ENCODE assay signal across 23 cellular contexts in genomic region chr21:29371464-29371863, GRCh38.
A peak's percentile ranks its signal among the peaks of the same experiment; 100 is the strongest.
DNase-seq lines count a peak whose midpoint lies in the region; ATAC-seq and TF ChIP-seq lines count a peak whose summit lies in the region.
"Had no signal": no experiment of that assay in that cellular context is flagged by ENCODE, and none has a peak within 500 bp of the region (broad histone marks: within the 10 kb centered on the region; RNA-seq: fewer than 3 reads in every experiment).

No MANE protein-coding gene starts in this region.

- H4K91ac ChIP-seq in IMR-90 (ENCODE audit: insufficient read depth, low read depth, low read length) = peak overlapping the region; percentile 40; the same call in 1 of the 2 replicates

- no peak overlapping the region for H3K4me3 Mint-ChIP-seq in activated CD8-positive, alpha-beta T cell treated with anti-CD3 and anti-CD28 coated beads for 36 hours
- no peak overlapping the region for H3K4me3 Mint-ChIP-seq in activated CD8-positive, alpha-beta T cell treated with anti-CD3 and anti-CD28 coated beads, Interleukin-2, amount 10 ng/mL, durations not matched to agents 7 days and 5 days
- no peak overlapping the region for H3K4me3 Mint-ChIP-seq in endodermal cell
- H3K4me3 Mint-ChIP-seq: H9, nephron progenitor cell had no signal

- H3K27ac ChIP-seq in IMR-90 (ENCODE audit: insufficient read depth, low read length) (peak overlapping the region; percentile 18; the same call in 1 of the 2 replicates), endodermal cell (ENCODE audit: low read depth, low read length) (no peak overlapping the region)
- H3K27ac ChIP-seq: brain microvascular endothelial cell, C4-2B, colonic mucosa, heart left ventricle, left lung, VCaP had no signal

- no peak overlapping the region for H2AK9ac ChIP-seq in IMR-90 (replicated peaks; ENCODE audit: low read depth, low read length, poor library complexity)

- in situ Hi-C loops in IMR-90 (cut with MboI; ENCODE audit: low sequenced_read_pairs) = loop anchor here (5.0 kb wide), 2 partner anchors 209 to 284 kb away; no protein-coding TSS in a partner anchor

- H3K4me3 ChIP-seq in IMR-90 (ENCODE audit: insufficient read depth, low read depth, low read length) (no peak overlapping the region), endodermal cell (ENCODE audit: low read length) (no peak overlapping the region)
- H3K4me3 ChIP-seq: colonic mucosa, heart left ventricle, left lung had no signal

- no peak overlapping the region for H3K4me2 ChIP-seq in IMR-90 (ENCODE audit: low read depth, low read length)

- peak overlapping the region; percentile 5 to 22; a peak in 2 of 4 replicates for H4K8ac ChIP-seq in IMR-90 (ENCODE audit: low read depth in 2 of 2, low read length in 2 of 2)

- H3K9me3 Mint-ChIP-seq in activated CD8-positive, alpha-beta T cell treated with anti-CD3 and anti-CD28 coated beads for 36 hours = peaks cover 4% of the 10 kb centered on the region
- no peaks in the 10 kb centered on the region for H3K9me3 Mint-ChIP-seq in activated CD8-positive, alpha-beta T cell treated with anti-CD3 and anti-CD28 coated beads, Interleukin-2, amount 10 ng/mL, durations not matched to agents 7 days and 5 days (ENCODE audit: insufficient read depth)
- peaks cover 7% of the 10 kb centered on the region for H3K9me3 Mint-ChIP-seq in endodermal cell
- H3K9me3 Mint-ChIP-seq: H9, nephron progenitor cell had no signal

- H2BK20ac ChIP-seq in IMR-90 (ENCODE audit: low read depth, low read length) = peak overlapping the region; percentile 67

- CTCF ChIA-PET in activated CD8-positive, alpha-beta T cell treated with anti-CD3 and anti-CD28 coated beads for 36 hours (lab: Charles Lee) = interaction anchor here (0.5 to 3.0 kb wide), 30 partner anchors 9 to 296 kb away, joined by 3 to 30 read pairs (median 4); no protein-coding TSS in a partner anchor
- CTCF ChIA-PET in activated CD8-positive, alpha-beta T cell treated with anti-CD3 and anti-CD28 coated beads, Interleukin-2, amount 10 ng/mL, durations not matched to agents 7 days and 5 days (lab: Charles Lee) = interaction anchor here (0.7 to 5.0 kb wide), 18 partner anchors 8 to 369 kb away, joined by 3 to 45 read pairs (median 4); partner anchors contain the start of gene CCT8
- CTCF ChIA-PET in IMR-90 (lab: Yijun Ruan, JAX) = interaction anchor here (1.0 to 2.0 kb wide), 8 partner anchors 11 to 496 kb away, joined by 3 to 10 read pairs (median 4); no protein-coding TSS in a partner anchor

- no peak overlapping the region for H3K56ac ChIP-seq in IMR-90 (ENCODE audit: extremely low read depth, insufficient read depth, low read length)

- H2BK120ac ChIP-seq in IMR-90 (ENCODE audit: low read depth, low read length) = peak overlapping the region; percentile 52

- H4K20me1 ChIP-seq in IMR-90 (ENCODE audit: insufficient read depth, low read length) = no peaks in the 10 kb centered on the region

- H3K27me3 Mint-ChIP-seq in activated CD8-positive, alpha-beta T cell treated with anti-CD3 and anti-CD28 coated beads for 36 hours = no peaks in the 10 kb centered on the region
- no peaks in the 10 kb centered on the region for H3K27me3 Mint-ChIP-seq in activated CD8-positive, alpha-beta T cell treated with anti-CD3 and anti-CD28 coated beads, Interleukin-2, amount 10 ng/mL, durations not matched to agents 7 days and 5 days (ENCODE audit: low read depth)
- no peaks in the 10 kb centered on the region for H3K27me3 Mint-ChIP-seq in endodermal cell (ENCODE audit: insufficient read depth)
- H3K27me3 Mint-ChIP-seq: progenitor cell of endocrine pancreas had no signal

- no peaks in the 10 kb centered on the region for H3K27me3 ChIP-seq in IMR-90 (ENCODE audit: control insufficient read depth, insufficient read depth, low read length)
- H3K27me3 ChIP-seq in endodermal cell (ENCODE audit: control insufficient read depth, insufficient read depth, low read length, poor library complexity, severe bottlenecking) = no peaks in the 10 kb centered on the region
- H3K27me3 ChIP-seq: brain microvascular endothelial cell, colonic mucosa, heart left ventricle, left lung had no signal

- H3K4me1 ChIP-seq in IMR-90 (ENCODE audit: control insufficient read depth, insufficient read depth, low read length) (peaks cover 2% of the 10 kb centered on the region; the same call in 1 of the 2 replicates), endodermal cell (ENCODE audit: control insufficient read depth, insufficient read depth, low read length) (no peaks in the 10 kb centered on the region)
- H3K4me1 ChIP-seq: colonic mucosa, left lung had no signal

- 0 out of 2 replicates have a peak, but pooled peaks cover 3% of the 10 kb centered on the region for H3K9me1 ChIP-seq in IMR-90 (ENCODE audit: insufficient read depth, low read length)

- peak; percentile 82 for ATAC-seq in activated CD8-positive, alpha-beta T cell treated with anti-CD3 and anti-CD28 coated beads for 36 hours
- no peak for ATAC-seq in activated CD8-positive, alpha-beta T cell treated with anti-CD3 and anti-CD28 coated beads, Interleukin-2, amount 10 ng/mL, durations not matched to agents 7 days and 5 days
- ATAC-seq in IMR-90 (ENCODE audit: low read depth) (no peak), HG03196 (IDR thresholded peaks at IDR 0.05; ENCODE audit: unreplicated experiment) (no peak)
- ATAC-seq: heart left ventricle, left lung had no signal

- H2AFZ ChIP-seq in IMR-90 (replicated peaks; ENCODE audit: low read length, poor library complexity) = no peak overlapping the region

- peaks cover 7% of the 10 kb centered on the region for H3K36me3 ChIP-seq in IMR-90 (ENCODE audit: control insufficient read depth, insufficient read depth, low read length)
- peaks cover 26% of the 10 kb centered on the region for H3K36me3 ChIP-seq in endodermal cell (ENCODE audit: control insufficient read depth, insufficient read depth, low read length)
- H3K36me3 ChIP-seq: colonic mucosa had no signal

- H3K9ac ChIP-seq in IMR-90 (ENCODE audit: low read depth, low read length) (no peak overlapping the region), endodermal cell (ENCODE audit: extremely low read depth, low read length, poor library complexity, severe bottlenecking) (no peak overlapping the region)

- TF ChIP-seq POLR2A in IMR-90 (IDR thresholded peaks at IDR 0.05; ENCODE audit: low read depth, low read length) = no peak

- TF ChIP-seq RAD21 in IMR-90 (IDR thresholded peaks at IDR 0.05; ENCODE audit: low read length) = no peak

- H2BK15ac ChIP-seq in IMR-90 (ENCODE audit: low read depth, low read length) = peak overlapping the region; percentile 25; the same call in 1 of the 3 replicates

- H4K5ac ChIP-seq in IMR-90 (ENCODE audit: low read depth, low read length) = peak overlapping the region; percentile 88; the same call in 1 of the 2 replicates

- no peak for TF ChIP-seq CTCF in activated CD8-positive, alpha-beta T cell treated with anti-CD3 and anti-CD28 coated beads for 36 hours (IDR thresholded peaks at IDR 0.05)
- TF ChIP-seq CTCF in IMR-90 (conservative IDR thresholded peaks at IDR 0.05; ENCODE audit: low read depth, low read length) (no peak), endodermal cell (conservative IDR thresholded peaks at IDR 0.05) (no peak)

- intact Hi-C loops in activated CD8-positive, alpha-beta T cell treated with anti-CD3 and anti-CD28 coated beads for 36 hours (cut with micrococcal nuclease) = loop anchor here (5.0 kb wide), 2 partner anchors 139 to 279 kb away; no protein-coding TSS in a partner anchor
- intact Hi-C loops in IMR-90 (cut with micrococcal nuclease) = loop anchor here (5.0 kb wide), 1 partner anchor 106 kb away; no protein-coding TSS in a partner anchor

- dilution Hi-C loops in IMR-90 (cut with HindIII; ENCODE audit: low sequenced_read_pairs, unreplicated experiment) = no loop called here

- no TSS peak for BruUV-seq in IMR-90 (replicated peaks; lab: Mats Ljungman, UMichigan)

- no peak overlapping the region for H3K23ac ChIP-seq in IMR-90 (ENCODE audit: low read depth, low read length)

- peaks cover 18% of the 10 kb centered on the region for H3K4me1 Mint-ChIP-seq in activated CD8-positive, alpha-beta T cell treated with anti-CD3 and anti-CD28 coated beads for 36 hours (ENCODE audit: low read depth)
- H3K4me1 Mint-ChIP-seq in activated CD8-positive, alpha-beta T cell treated with anti-CD3 and anti-CD28 coated beads, Interleukin-2, amount 10 ng/mL, durations not matched to agents 7 days and 5 days (ENCODE audit: low read depth) = peaks cover 3% of the 10 kb centered on the region
- H3K4me1 Mint-ChIP-seq in endodermal cell = peaks cover 2% of the 10 kb centered on the region
- H3K4me1 Mint-ChIP-seq: nephron progenitor cell had no signal

- H3K18ac ChIP-seq in IMR-90 (ENCODE audit: low read depth, low read length) = no peak overlapping the region; the same call in 1 of the 2 replicates

- H3K9me3 ChIP-seq in IMR-90 (ENCODE audit: control insufficient read depth, insufficient read depth, low read length) (peaks cover 3% of the 10 kb centered on the region; the same call in 1 of the 2 replicates), endodermal cell (ENCODE audit: control insufficient read depth, low read length) (peaks cover 14% of the 10 kb centered on the region)
- H3K9me3 ChIP-seq: colonic mucosa, left lung had no signal

- peak; percentile 25 for DNase-seq in activated CD8-positive, alpha-beta T cell treated with anti-CD3 and anti-CD28 coated beads for 36 hours
- no peak for DNase-seq in activated CD8-positive, alpha-beta T cell treated with anti-CD3 and anti-CD28 coated beads, Interleukin-2, amount 10 ng/mL, durations not matched to agents 7 days and 5 days
- DNase-seq in IMR-90 (no peak), endodermal cell (peak; percentile 5), cerebellar nuclear complex (lab: John Stamatoyannopoulos, UW) (no peak), MV-4-11 (lab: John Stamatoyannopoulos, UW) (no peak)
- DNase-seq in stimulated activated CD4-positive, alpha-beta T cell treated with anti-CD3 and anti-CD28 coated beads, Interleukin-4, amount 100 ng/mL, for 24 hours = peak; percentile 44
- DNase-seq: ACHN, brain microvascular endothelial cell, colonic mucosa, H9, heart left ventricle, KBM-7, left lung, NCI-H187 treated with DMSO at 0.1 percent for 48 hours, NCI-H226, NCI-H774, nephron progenitor cell, SHP77 treated with DMSO at 0.1 percent for 48 hours had no signal

- peak overlapping the region; percentile 14; the same call in 1 of the 2 replicates for H2AK5ac ChIP-seq in IMR-90 (ENCODE audit: low read depth, low read length)

- peak overlapping the region; percentile 39 for H3K27ac Mint-ChIP-seq in activated CD8-positive, alpha-beta T cell treated with anti-CD3 and anti-CD28 coated beads for 36 hours
- no peak overlapping the region for H3K27ac Mint-ChIP-seq in activated CD8-positive, alpha-beta T cell treated with anti-CD3 and anti-CD28 coated beads, Interleukin-2, amount 10 ng/mL, durations not matched to agents 7 days and 5 days
- H3K27ac Mint-ChIP-seq in endodermal cell = no peak overlapping the region
- H3K27ac Mint-ChIP-seq: H9, nephron progenitor cell, progenitor cell of endocrine pancreas had no signal

- H3K14ac ChIP-seq in IMR-90 (replicated peaks; ENCODE audit: low read depth, low read length) = 0 out of 2 replicates have a peak overlapping the region, but pooled peaks have one; percentile 22

- no CpG with 5 or more reads among the region's 4 CpGs for WGBS in IMR-90 (ENCODE audit: extremely low coverage in 2 of 2, insufficient read length in 1 of 2), 2 experiments
- WGBS in endodermal cell (ENCODE audit: insufficient coverage in 1 of 2, insufficient read length in 1 of 2), 2 experiments = 94 to 100% methylated on average over 3 to 4 of the region's 4 CpGs

- POLR2A ChIA-PET in activated CD8-positive, alpha-beta T cell treated with anti-CD3 and anti-CD28 coated beads for 36 hours (lab: Charles Lee) = no interaction called here
- POLR2A ChIA-PET in activated CD8-positive, alpha-beta T cell treated with anti-CD3 and anti-CD28 coated beads, Interleukin-2, amount 10 ng/mL, durations not matched to agents 7 days and 5 days (lab: Charles Lee) = no interaction called here
- POLR2A ChIA-PET in IMR-90 (lab: Charles Lee; ENCODE audit: unreplicated experiment) = no interaction called here

- H3K36me3 Mint-ChIP-seq in activated CD8-positive, alpha-beta T cell treated with anti-CD3 and anti-CD28 coated beads for 36 hours (ENCODE audit: low read depth) = peaks cover 21% of the 10 kb centered on the region
- H3K36me3 Mint-ChIP-seq in activated CD8-positive, alpha-beta T cell treated with anti-CD3 and anti-CD28 coated beads, Interleukin-2, amount 10 ng/mL, durations not matched to agents 7 days and 5 days (ENCODE audit: low read depth) = peaks cover 7% of the 10 kb centered on the region
- H3K36me3 Mint-ChIP-seq in endodermal cell (ENCODE audit: low read depth) = peaks cover 48% of the 10 kb centered on the region

- peak overlapping the region; percentile 35 for H3K4ac ChIP-seq in IMR-90 (ENCODE audit: low read depth, low read length)

- H2BK5ac ChIP-seq in IMR-90 (ENCODE audit: low read depth, low read length, poor library complexity, severe bottlenecking) = peak overlapping the region; percentile 69

- H3K79me1 ChIP-seq in IMR-90 (ENCODE audit: low read depth in 1 of 2, low read length in 2 of 2) = peaks cover 17 to 28% of the 10 kb centered on the region in 2 experiments; a peak in 3 of 4 replicates

Comparison
In these comparisons a context has a peak if more than half of its experiments do, and no peak if none do; other contexts are left out.
1. DNase-seq: peak in activated CD8-positive, alpha-beta T cell treated with anti-CD3 and anti-CD28 coated beads for 36 hours (single experiment), endodermal cell (single experiment) and stimulated activated CD4-positive, alpha-beta T cell treated with anti-CD3 and anti-CD28 coated beads, Interleukin-4, amount 100 ng/mL, for 24 hours (single experiment); none in activated CD8-positive, alpha-beta T cell treated with anti-CD3 and anti-CD28 coated beads, Interleukin-2, amount 10 ng/mL, durations not matched to agents 7 days and 5 days (single experiment), IMR-90 (single experiment), cerebellar nuclear complex (0 of 2) and MV-4-11 (single experiment).